ENCODE assay signal across 20 cellular contexts in genomic region chr3:49629866-49630265, GRCh38.
"Had no signal": no experiment of that assay in that cellular context is flagged by ENCODE, and none has a peak within 500 bp of the region (broad histone marks: within the 10 kb centered on the region; RNA-seq: fewer than 3 reads in every experiment).

No MANE protein-coding gene starts in this region.

- H3K4me1 ChIP-seq: lower lobe of right lung, sigmoid colon had no signal

- H3K36me3 ChIP-seq: lower lobe of right lung, sigmoid colon, thoracic aorta had no signal

- H3K27me3 ChIP-seq: sigmoid colon had no signal

- H3K4me3 ChIP-seq: lower lobe of right lung, sigmoid colon, smooth muscle cell, thoracic aorta had no signal

- DNase-seq: activated CD4-positive, alpha-beta T cell treated with anti-CD3 and anti-CD28 coated beads, Interleukin-2, amount 10 ng/mL, durations not matched to agents 7 days and 5 days; activated CD8-positive, alpha-beta memory T cell treated with anti-CD3 and anti-CD28 coated beads, Interleukin-2, amount 10 ng/mL, durations not matched to agents 7 days and 5 days; activated CD8-positive, alpha-beta T cell treated with anti-CD3 and anti-CD28 coated beads for 36 hours; activated effector memory CD4-positive, alpha-beta T cell treated with anti-CD3 and anti-CD28 coated beads, Interleukin-2, amount 50 U/mL, for 16 hours; activated T-cell treated with anti-CD3 and anti-CD28 coated beads for 4 hours; cortex of kidney; lower lobe of right lung; mesendoderm; naive B cell; nucleus accumbens; retina; sigmoid colon; stimulated activated CD4-positive, alpha-beta T cell treated with anti-CD3 and anti-CD28 coated beads, Interleukin-15, amount 100 ng/mL, for 24 hours; stimulated activated CD4-positive, alpha-beta T cell treated with anti-CD3 and anti-CD28 coated beads, Interleukin-2, amount 100 ng/mL, for 48 hours; stimulated activated CD8-positive, alpha-beta memory T cell treated with anti-CD3 and anti-CD28 coated beads, Interleukin-4, amount 100 ng/mL, for 48 hours; stimulated activated naive B cell treated with anti-CD40 and anti-IgM and Interleukin-4, amounts not matched to agents 10 μg/mL and 1 μg/mL and 100 μg/mL, for 72 hours; T1000 had no signal

- H3K9me3 ChIP-seq: lower lobe of right lung, sigmoid colon, thoracic aorta had no signal

- ATAC-seq: activated CD8-positive, alpha-beta memory T cell treated with anti-CD3 and anti-CD28 coated beads, Interleukin-2, amount 10 ng/mL, durations not matched to agents 7 days and 5 days; activated CD8-positive, alpha-beta T cell treated with anti-CD3 and anti-CD28 coated beads for 36 hours; left lobe of liver; lower lobe of right lung; stimulated activated naive B cell treated with anti-CD40 and anti-IgM and Interleukin-4, amounts not matched to agents 10 μg/mL and 1 μg/mL and 100 μg/mL, for 72 hours had no signal

- H3K27ac ChIP-seq: lower lobe of right lung, sigmoid colon, thoracic aorta had no signal
